In genomic region chr12:123492290-123492689, GRCh38 we compare ENCODE assay signal across 15 cellular contexts. TPM values are rescaled to one million over a fixed set of nuclear protein-coding genes. Genes with fewer than 3 reads are reported as not detected.
DNase-seq lines count a peak whose midpoint lies in the region; ATAC-seq and TF ChIP-seq lines count a peak whose summit lies in the region.
"Had no signal": no experiment of that assay in that cellular context is flagged by ENCODE, and none has a peak within 500 bp of the region (broad histone marks: within the 10 kb centered on the region; RNA-seq: fewer than 3 reads in every experiment).

No MANE protein-coding gene starts in this region.

- H3K4me3 Mint-ChIP-seq in type B pancreatic cell, result no peak overlapping the region
- H3K4me3 Mint-ChIP-seq: activated CD4-positive, alpha-beta T cell treated with anti-CD3 and anti-CD28 coated beads, Interleukin-2, amount 10 ng/mL, durations not matched to agents 7 days and 5 days; mesothelial cell of epicardium had no signal

- H3K27me3 Mint-ChIP-seq in type B pancreatic cell, result no peaks in the 10 kb centered on the region
- H3K27me3 Mint-ChIP-seq: activated CD4-positive, alpha-beta T cell treated with anti-CD3 and anti-CD28 coated beads, Interleukin-2, amount 10 ng/mL, durations not matched to agents 7 days and 5 days had no signal

- DNase-seq in MV-4-11 (lab: John Stamatoyannopoulos, UW), result peak; percentile 68
- no peak for DNase-seq in left colon
- no peak for DNase-seq in type B pancreatic cell (ENCODE audit: extremely low spot score, unreplicated experiment)
- no peak for DNase-seq in G401 (ENCODE audit: low spot score)
- no peak for DNase-seq in stimulated activated naive CD4-positive, alpha-beta T cell treated with Interleukin-2 at 50 U/mL for 16 hours (lab: John Stamatoyannopoulos, UW)
- no peak for DNase-seq in NCI-H2107 treated with DMSO at 0.1 percent for 48 hours (lab: John Stamatoyannopoulos, UW; ENCODE audit: unreplicated experiment)
- DNase-seq: activated CD4-positive, alpha-beta T cell treated with anti-CD3 and anti-CD28 coated beads, Interleukin-2, amount 10 ng/mL, durations not matched to agents 7 days and 5 days; activated CD8-positive, alpha-beta memory T cell treated with anti-CD3 and anti-CD28 coated beads, Interleukin-2, amount 50 U/mL, for 48 hours; activated effector memory CD4-positive, alpha-beta T cell treated with Interleukin-2 at 50 U/mL for 16 hours; kidney; Peyer's patch; tibial artery had no signal

- peaks cover 10% of the 10 kb centered on the region for H3K4me1 Mint-ChIP-seq in type B pancreatic cell (ENCODE audit: unreplicated experiment)
- H3K4me1 Mint-ChIP-seq: activated CD4-positive, alpha-beta T cell treated with anti-CD3 and anti-CD28 coated beads, Interleukin-2, amount 10 ng/mL, durations not matched to agents 7 days and 5 days; mesothelial cell of epicardium had no signal

- intact Hi-C loops in left colon (cut with DNase I, micrococcal nuclease), result no loop called here

- in situ Hi-C loops in G401 (cut with HindIII; ENCODE audit: low sequenced_read_pairs), result no loop called here

- no peak for TF ChIP-seq CTCF in VCaP (conservative IDR thresholded peaks at IDR 0.05)
- no peak for TF ChIP-seq CTCF in type B pancreatic cell (conservative IDR thresholded peaks at IDR 0.05)

- ATAC-seq in left colon, result peak; percentile 96
- ATAC-seq: SK-N-SH treated with all-trans-retinoic acid at 6 μM for 48 hours had no signal

- peak overlapping the region; percentile 64 for H3K27ac ChIP-seq in VCaP
- H3K27ac ChIP-seq: Peyer's patch, tibial artery had no signal

- no peaks in the 10 kb centered on the region for H3K9me3 Mint-ChIP-seq in type B pancreatic cell
- H3K9me3 Mint-ChIP-seq: activated CD4-positive, alpha-beta T cell treated with anti-CD3 and anti-CD28 coated beads, Interleukin-2, amount 10 ng/mL, durations not matched to agents 7 days and 5 days had no signal

- H3K27ac Mint-ChIP-seq in type B pancreatic cell, result peak overlapping the region; percentile 27
- H3K27ac Mint-ChIP-seq: activated CD4-positive, alpha-beta T cell treated with anti-CD3 and anti-CD28 coated beads, Interleukin-2, amount 10 ng/mL, durations not matched to agents 7 days and 5 days; mesothelial cell of epicardium had no signal

- peaks cover 13% of the 10 kb centered on the region for H3K36me3 Mint-ChIP-seq in type B pancreatic cell

RNA-seq across cellular contexts. Expression of gene SNRNP35, which starts 34.4 kb away (rescaled TPM):
- total RNA-seq in left colon (10 to 100 TPM; 18.7 to 23.8 TPM), type B pancreatic cell (ENCODE audit: low replicate concordance) (22.1 and 22.9 TPM in 2 replicates)
- 6.3 and 9.1 TPM in 2 replicates for total RNA-seq in G401 (2014; rRNA removed; shearing (Covaris generic))

RNA-seq across cellular contexts. Expression of gene RILPL1, which starts 41.2 kb away (rescaled TPM):
- total RNA-seq in left colon (1 to 10 TPM; 4.3 to 4.9 TPM), type B pancreatic cell (ENCODE audit: low replicate concordance) (11.8 and 18.9 TPM in 2 replicates)
- total RNA-seq in G401 (2014; rRNA removed; shearing (Covaris generic)), result 22.2 and 38.2 TPM in 2 replicates

RNA-seq across cellular contexts. Expression of gene RILPL2, which starts 55.8 kb away (rescaled TPM):
- total RNA-seq in left colon (1 to 10 TPM; 1.1 to 1.9 TPM), type B pancreatic cell (ENCODE audit: low replicate concordance) (1.00 and 1.4 TPM in 2 replicates)
- total RNA-seq in G401 (2014; rRNA removed; shearing (Covaris generic)), result 5.0 and 7.4 TPM in 2 replicates
